ENCODE assay signal across 15 cellular contexts in the genomic region with DNA sequence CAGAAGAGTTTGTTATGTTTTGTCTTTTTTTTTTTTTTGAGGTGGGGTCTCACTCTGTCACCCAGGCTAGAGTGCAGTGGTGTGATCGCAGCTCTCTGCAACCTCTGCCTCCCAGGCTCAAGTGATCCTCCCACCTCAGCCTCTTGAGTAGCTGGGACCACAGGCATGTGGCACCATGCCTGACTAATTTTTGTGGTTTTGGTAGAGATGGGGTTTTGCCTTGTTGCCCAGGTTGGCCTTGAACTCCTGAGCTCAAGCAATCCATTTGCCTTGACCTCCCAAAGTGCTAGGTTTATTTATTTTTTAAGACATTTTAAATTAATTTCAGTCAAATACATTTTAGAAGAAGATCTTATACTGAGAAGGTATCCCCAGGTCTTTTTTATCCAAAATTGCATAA.
DNase-seq lines count a peak whose midpoint lies in the region; ATAC-seq, FAIRE-seq and TF ChIP-seq lines count a peak whose summit lies in the region.
"Had no signal": no experiment of that assay in that cellular context is flagged by ENCODE, and none has a peak within 500 bp of the region (broad histone marks: within the 10 kb centered on the region; RNA-seq: fewer than 3 reads in every experiment).

No MANE protein-coding gene starts in this region.

- no peaks in the 10 kb centered on the region for H3K4me1 ChIP-seq in MM.1S (ENCODE audit: low read length)
- H3K4me1 ChIP-seq: Peyer's patch had no signal

- no peaks in the 10 kb centered on the region for H3K36me3 ChIP-seq in MM.1S (replicated peaks; ENCODE audit: insufficient read depth, low read length)
- H3K36me3 ChIP-seq: BLaER1, Peyer's patch had no signal

- no peak overlapping the region for H2AFZ ChIP-seq in MM.1S (ENCODE audit: low read length)

- H3K9ac ChIP-seq in MM.1S (ENCODE audit: low read length) = no peak overlapping the region
- H3K9ac ChIP-seq: BLaER1 had no signal

- H3K27ac ChIP-seq in MM.1S (ENCODE audit: low read length) = no peak overlapping the region
- H3K27ac ChIP-seq: BLaER1, Peyer's patch had no signal

- no peaks in the 10 kb centered on the region for H4K20me1 ChIP-seq in MM.1S (ENCODE audit: insufficient read depth, low read length)
- H4K20me1 ChIP-seq: BLaER1 had no signal

- no peaks in the 10 kb centered on the region for H3K9me2 ChIP-seq in MM.1S (replicated peaks; ENCODE audit: insufficient read depth, low read length)

- no peaks in the 10 kb centered on the region for H3K79me2 ChIP-seq in MM.1S (ENCODE audit: low read length)

- H3K4me3 ChIP-seq in fibroblast of mammary gland (ENCODE audit: control insufficient read depth, low read depth, low read length) = no peak overlapping the region
- H3K4me3 ChIP-seq in MM.1S (ENCODE audit: low read length) = no peak overlapping the region
- H3K4me3 ChIP-seq: BLaER1, Peyer's patch had no signal

- H3F3A ChIP-seq in MM.1S (ENCODE audit: insufficient read depth, low read length) = no peaks in the 10 kb centered on the region

- H3K4me2 ChIP-seq in MM.1S (ENCODE audit: low read depth, low read length) = no peak overlapping the region
- H3K4me2 ChIP-seq: BLaER1 had no signal

- FAIRE-seq in urothelium cell line (lab: Jason Lieb, UNC) = peak; percentile 68

- H3K9me3 ChIP-seq in MM.1S (replicated peaks; ENCODE audit: insufficient read depth, low read length) = no peaks in the 10 kb centered on the region
- H3K9me3 ChIP-seq: BLaER1, Peyer's patch had no signal

- ATAC-seq in HG02623 (IDR thresholded peaks at IDR 0.05; ENCODE audit: unreplicated experiment) = no peak

- TF ChIP-seq CTCF in fibroblast of mammary gland (conservative IDR thresholded peaks at IDR 0.05; ENCODE audit: control insufficient read depth, insufficient read depth, low read depth, low read length) = no peak
- no peak for TF ChIP-seq CTCF in MM.1S (IDR thresholded peaks at IDR 0.05; ENCODE audit: low read length)

- DNase-seq in H4 (ENCODE audit: low spot score) (peak; percentile 76), RPMI7951 (ENCODE audit: low read depth) (peak; percentile 2), fibroblast of mammary gland (ENCODE audit: low read depth) (peak; percentile 4), urothelium cell line (ENCODE audit: low spot score) (no peak), NCI-H526 (lab: John Stamatoyannopoulos, UW) (no peak), MM.1S (no peak)
- DNase-seq: CD8-positive, alpha-beta memory T cell; HCEC 1CT; NCI-H1048; NCI-H446; NCI-H774; Peyer's patch; SHP77 treated with DMSO at 0.1 percent for 48 hours had no signal

- H3K27me3 ChIP-seq in MM.1S (replicated peaks; ENCODE audit: insufficient read depth, low read length) = no peaks in the 10 kb centered on the region
- H3K27me3 ChIP-seq: BLaER1, Peyer's patch had no signal

Comparison
In these comparisons a context has a peak if more than half of its experiments do, and no peak if none do; other contexts are left out.
1. DNase-seq: peak in H4 (single experiment), RPMI7951 (single experiment) and fibroblast of mammary gland (single experiment); none in urothelium cell line (single experiment), NCI-H526 (0 of 2) and MM.1S (single experiment).